Comparison of ENCODE assay signal across 8 cellular contexts in genomic region chr11:64304316-64305072, GRCh38. TPM values are rescaled to one million over a fixed set of nuclear protein-coding genes. Genes with fewer than 3 reads are reported as not detected.
DNase-seq lines count a peak whose midpoint lies in the region; ATAC-seq and TF ChIP-seq lines count a peak whose summit lies in the region.

No MANE protein-coding gene starts in this region.

- CTCF ChIA-PET in PC-3 (lab: Charles Lee), result interaction anchor here (0.6 to 2.0 kb wide), 12 partner anchors 13 to 1419 kb away, joined by 3 to 20 read pairs (median 6); partner anchors contain the start of genes PRDX5 and TRMT112

- H3K4me3 ChIP-seq in Jurkat, Clone E6-1 (ENCODE audit: low read length), result peak overlapping the region; percentile 87
- H3K4me3 ChIP-seq in PC-3 (ENCODE audit: low read length), result peak overlapping the region; percentile 74
- peak overlapping the region; percentile 48 to 53 for H3K4me3 ChIP-seq in esophagus (ENCODE audit: low read depth in 1 of 2, low read length in 2 of 2)
- H3K4me3 ChIP-seq in mucosa of stomach (ENCODE audit: low read length), result peak overlapping the region; percentile 64

- WGBS in esophagus, 2 donors, result 0 to 1% methylated on average over 45 to 46 of the region's 46 CpGs

- H3K9ac ChIP-seq in PC-3 (ENCODE audit: low read length) (peak overlapping the region; percentile 65), mucosa of stomach (ENCODE audit: low read length) (peak overlapping the region; percentile 82)

- DNase-seq in DMS153 (lab: John Stamatoyannopoulos, UW), result peak; percentile 79
- DNase-seq in Jurkat, Clone E6-1 (ENCODE audit: low read depth, low spot score), result peak; percentile 90
- DNase-seq in PC-3, result peak; percentile 95
- peak; percentile 93 for DNase-seq in activated T-cell treated with anti-CD3 and anti-CD28 coated beads, Interleukin-2, amount 50 U/mL, for 1 hour
- peak; percentile 85 to 95 for DNase-seq in stimulated activated CD8-positive, alpha-beta memory T cell treated with anti-CD3 and anti-CD28 coated beads, Interleukin-7, amount 100 ng/mL, for 1 hour (ENCODE audit: low read depth in 2 of 2)

- H2AFZ ChIP-seq in PC-3 (ENCODE audit: low read length), result peak overlapping the region; percentile 86

- H3K9me2 ChIP-seq in PC-3 (replicated peaks; ENCODE audit: low read length), result no peaks in the 10 kb centered on the region

- peak overlapping the region; percentile 92 for H3K4me2 ChIP-seq in PC-3 (ENCODE audit: low read length)

- TF ChIP-seq CTCF in PC-3 (conservative IDR thresholded peaks at IDR 0.05; ENCODE audit: low read depth, low read length), result peak; percentile 99

- POLR2A ChIA-PET in PC-3 (lab: Charles Lee; ENCODE audit: unreplicated experiment), result interaction anchor here (0.6 to 1.6 kb wide), 2 partner anchors 13 to 50 kb away, joined by 20 to 27 read pairs; partner anchors contain the start of genes PRDX5 and TRMT112

- H3K79me2 ChIP-seq in PC-3 (ENCODE audit: low read length), result peaks cover 29% of the 10 kb centered on the region

- H3K9me3 ChIP-seq in PC-3 (ENCODE audit: low read length) (no peaks in the 10 kb centered on the region), esophagus (ENCODE audit: control insufficient read depth in 2 of 2, insufficient read depth in 1 of 2, low read depth in 1 of 2, low read length in 1 of 2) (no peaks in the 10 kb centered on the region), mucosa of stomach (ENCODE audit: control insufficient read depth, low read length) (no peaks in the 10 kb centered on the region)

- intact Hi-C loops in PC-3 (cut with micrococcal nuclease), result loop anchor here (1.0 to 2.0 kb wide), 6 partner anchors 13 to 118 kb away; partner anchors contain the start of genes FKBP2, STIP1 and TRMT112

- H3K36me3 ChIP-seq in PC-3 (ENCODE audit: low read depth, low read length), result no peaks in the 10 kb centered on the region
- H3K36me3 ChIP-seq in esophagus (ENCODE audit: control insufficient read depth in 2 of 2, insufficient read depth in 2 of 2, low read length in 1 of 2), result peaks cover 0 to 7% of the 10 kb centered on the region in 2 donors
- no peaks in the 10 kb centered on the region for H3K36me3 ChIP-seq in mucosa of stomach (ENCODE audit: control insufficient read depth, insufficient read depth, low read length)

- TSS peak; percentile 97 for BruUV-seq in PC-3 (replicated peaks; lab: Mats Ljungman, UMichigan)

- ATAC-seq in GM21528 (IDR thresholded peaks at IDR 0.05; ENCODE audit: low FRiP score, unreplicated experiment), result peak; percentile 30
- peak; percentile 30 for ATAC-seq in PC-3

- H3K4me1 ChIP-seq in PC-3 (ENCODE audit: insufficient read depth, low read length) (peaks cover 35% of the 10 kb centered on the region), esophagus (ENCODE audit: control insufficient read depth in 2 of 2, insufficient read depth in 2 of 2, low read length in 1 of 2) (peaks cover 6 to 22% of the 10 kb centered on the region in 2 donors), mucosa of stomach (ENCODE audit: control insufficient read depth, insufficient read depth, low read length) (peaks cover 39% of the 10 kb centered on the region)

- H4K20me1 ChIP-seq in PC-3 (ENCODE audit: low read length), result no peaks in the 10 kb centered on the region

- H3K27ac ChIP-seq in PC-3 (ENCODE audit: low read length) (peak overlapping the region; percentile 85), esophagus (ENCODE audit: low read depth in 2 of 2, low read length in 1 of 2) (peak overlapping the region; percentile 93 to 99)

- peaks cover 12% of the 10 kb centered on the region for H3K27me3 ChIP-seq in PC-3 (ENCODE audit: low read length)
- peaks cover 0 to 6% of the 10 kb centered on the region in 2 donors for H3K27me3 ChIP-seq in esophagus (ENCODE audit: control insufficient read depth in 1 of 2, insufficient read depth in 2 of 2, low read length in 2 of 2)
- peaks cover 16% of the 10 kb centered on the region for H3K27me3 ChIP-seq in mucosa of stomach (ENCODE audit: control insufficient read depth, insufficient read depth, low read length)

- no peaks in the 10 kb centered on the region for H3F3A ChIP-seq in PC-3 (ENCODE audit: low read length, unreplicated experiment)

RNA-seq across cellular contexts. Expression of gene ESRRA, which starts 0.8 kb away (rescaled TPM):
- 19.9 TPM for polyA plus RNA-seq in Jurkat, Clone E6-1 (2012; ENCODE audit: insufficient read depth, insufficient read length)
- total RNA-seq in PC-3 (2014; rRNA removed), result 111 and 114 TPM in 2 replicates
- 10 to 100 TPM; 63.7 to 85.4 TPM for polyA plus RNA-seq in esophagus

RNA-seq across cellular contexts. Expression of gene CATSPERZ, which starts 4.3 kb away (rescaled TPM):
- polyA plus RNA-seq in Jurkat, Clone E6-1 (2012; ENCODE audit: insufficient read depth, insufficient read length), result not detected
- 9.2 and 11.2 TPM in 2 replicates for total RNA-seq in PC-3 (2014; rRNA removed)
- under 1 TPM; 0.37 to 0.39 TPM for polyA plus RNA-seq in esophagus

RNA-seq across cellular contexts. Expression of gene TRMT112, which starts 12.9 kb away (rescaled TPM):
- polyA plus RNA-seq in Jurkat, Clone E6-1 (2012; ENCODE audit: insufficient read depth, insufficient read length), result 483 TPM
- 812 and 815 TPM in 2 replicates for total RNA-seq in PC-3 (2014; rRNA removed)
- 100 to 1,000 TPM; 201 to 211 TPM for polyA plus RNA-seq in esophagus

RNA-seq across cellular contexts. Expression of gene KCNK4, which starts 13.4 kb away (rescaled TPM):
- polyA plus RNA-seq in Jurkat, Clone E6-1 (2012; ENCODE audit: insufficient read depth, insufficient read length), result not detected
- 1.2 TPM in 1 of 2 replicates, not detected in the other for total RNA-seq in PC-3 (2014; rRNA removed)
- polyA plus RNA-seq in esophagus, result not detected

RNA-seq across cellular contexts. Expression of gene PRDX5, which starts 13.4 kb away (rescaled TPM):
- polyA plus RNA-seq in Jurkat, Clone E6-1 (2012; ENCODE audit: insufficient read depth, insufficient read length), result 434 TPM
- total RNA-seq in PC-3 (2014; rRNA removed), result 467 and 585 TPM in 2 replicates
- polyA plus RNA-seq in esophagus, result 100 to 1,000 TPM; 442 to 808 TPM

Comparison
In these comparisons a context has a peak if more than half of its experiments do, and no peak if none do; other contexts are left out.
1. Peak in every context shown above with its lines: DNase-seq, ATAC-seq, H3K4me3 ChIP-seq and H3K27ac ChIP-seq.